ENCODE assay signal across 1 cellular context in the genomic region with DNA sequence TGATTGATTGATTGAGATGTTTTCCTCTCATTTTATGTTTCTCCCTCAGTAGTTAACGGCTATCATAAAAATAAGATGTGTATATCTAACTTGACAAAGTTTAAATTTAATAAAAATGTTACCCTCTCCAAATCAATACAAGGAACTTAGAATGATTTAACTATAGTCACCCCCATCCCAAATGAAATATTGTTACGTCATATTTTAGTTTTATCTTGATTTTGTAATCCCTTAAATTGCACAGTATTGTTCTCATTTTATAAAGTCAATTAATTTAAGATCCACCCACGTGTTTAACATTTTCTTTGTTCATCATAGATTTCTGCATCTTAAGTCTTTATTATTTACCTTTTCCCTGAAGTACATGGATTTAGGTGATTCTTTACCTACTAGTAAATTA.
TF ChIP-seq lines count a peak whose summit lies in the region.

No MANE protein-coding gene starts in this region.

TF ChIP-seq in HepG2, 621 proteins besides CTCF, POLR2A, EP300 and RAD21:
- TF ChIP-seq HNRNPL (IDR thresholded peaks at IDR 0.05; ENCODE audit: low read depth, low read length) (no peak), ATF7 (IDR thresholded peaks at IDR 0.05) (peak; percentile 30; the same call in 1 of the 2 replicates), ATF7 (CRISPR knock-in tag; IDR thresholded peaks at IDR 0.05) (no peak)
